Comparison of ENCODE assay signal across 23 cellular contexts in the genomic region with DNA sequence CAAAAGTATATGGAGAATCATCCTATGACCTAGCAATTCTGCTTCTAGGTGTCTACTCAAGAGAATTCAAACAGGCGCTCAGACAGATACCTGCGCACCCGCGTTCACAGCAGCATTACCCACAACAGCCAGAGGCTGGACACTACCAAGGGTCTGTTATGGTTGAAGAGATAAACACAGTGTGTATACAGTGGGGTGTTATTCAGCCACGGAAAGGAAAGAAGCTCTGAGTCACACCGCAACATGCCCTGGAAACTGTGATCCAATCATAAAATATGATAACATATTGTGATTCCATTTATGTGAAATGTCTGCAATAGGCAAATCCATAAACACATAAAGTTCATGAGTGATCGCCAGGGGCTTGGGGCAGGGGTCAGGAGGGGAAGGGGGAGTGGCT. TPM values are rescaled to one million over a fixed set of nuclear protein-coding genes. Genes with fewer than 3 reads are reported as not detected.
A peak's percentile ranks its signal among the peaks of the same experiment; 100 is the strongest.
DNase-seq lines count a peak whose midpoint lies in the region; FAIRE-seq and TF ChIP-seq lines count a peak whose summit lies in the region.
"Had no signal": no experiment of that assay in that cellular context is flagged by ENCODE, and none has a peak within 500 bp of the region (broad histone marks: within the 10 kb centered on the region; RNA-seq: fewer than 3 reads in every experiment).

No MANE protein-coding gene starts in this region.

- H3K27me3 ChIP-seq in astrocyte (ENCODE audit: insufficient read depth, low read length) (peaks cover 5% of the 10 kb centered on the region), smooth muscle cell (ENCODE audit: low read depth) (no peaks in the 10 kb centered on the region)
- H3K27me3 ChIP-seq: right lobe of liver had no signal

- H3K4me3 Mint-ChIP-seq in HFFc6: no peak overlapping the region
- no peak overlapping the region for H3K4me3 Mint-ChIP-seq in astrocyte (ENCODE audit: unreplicated experiment)
- no peak overlapping the region for H3K4me3 Mint-ChIP-seq in endothelial cell (ENCODE audit: unreplicated experiment)
- H3K4me3 Mint-ChIP-seq: activated B cell treated with CpG ODN at 0.5 μM for 24 hours; activated CD4-positive, alpha-beta memory T cell treated with anti-CD3 and anti-CD28 coated beads for 36 hours; natural killer cell treated with Interleukin-12 subunit alpha and Interleukin-12 subunit beta and Interleukin-15 and Interleukin-18, amount 100 ng/mL, for 72 hours had no signal

- no peaks in the 10 kb centered on the region for H3K36me3 Mint-ChIP-seq in HFFc6 (ENCODE audit: low read depth)
- H3K36me3 Mint-ChIP-seq in astrocyte (ENCODE audit: low read depth, unreplicated experiment): no peaks in the 10 kb centered on the region
- H3K36me3 Mint-ChIP-seq in endothelial cell (ENCODE audit: low read depth, unreplicated experiment): no peaks in the 10 kb centered on the region
- H3K36me3 Mint-ChIP-seq: activated CD4-positive, alpha-beta memory T cell treated with anti-CD3 and anti-CD28 coated beads for 36 hours; natural killer cell treated with Interleukin-12 subunit alpha and Interleukin-12 subunit beta and Interleukin-15 and Interleukin-18, amount 100 ng/mL, for 72 hours had no signal

- H3K9ac ChIP-seq in astrocyte (ENCODE audit: low read length) (peak overlapping the region; percentile 85), smooth muscle cell (ENCODE audit: low read depth) (no peak overlapping the region)
- H3K9ac ChIP-seq: parathyroid adenoma had no signal

- H3K4me1 ChIP-seq in astrocyte (ENCODE audit: insufficient read depth, low read length): peaks cover 34% of the 10 kb centered on the region
- H3K4me1 ChIP-seq in smooth muscle cell (ENCODE audit: low read depth): peaks cover 24% of the 10 kb centered on the region
- H3K4me1 ChIP-seq: parathyroid adenoma, right lobe of liver, upper lobe of right lung had no signal

- WGBS in smooth muscle cell (ENCODE audit: low lambda C conversion rate): 43% methylated on average over 7 of the region's 7 CpGs

- H3K27ac Mint-ChIP-seq in HFFc6 (peak overlapping the region; percentile 7; the same call in 1 of the 2 replicates), astrocyte (ENCODE audit: unreplicated experiment) (peak overlapping the region; percentile 34), endothelial cell (ENCODE audit: unreplicated experiment) (no peak overlapping the region)
- H3K27ac Mint-ChIP-seq: activated B cell treated with CpG ODN at 0.5 μM for 24 hours; activated CD4-positive, alpha-beta memory T cell treated with anti-CD3 and anti-CD28 coated beads for 36 hours; natural killer cell treated with Interleukin-12 subunit alpha and Interleukin-12 subunit beta and Interleukin-15 and Interleukin-18, amount 100 ng/mL, for 72 hours had no signal

- H3K4me3 ChIP-seq in astrocyte (ENCODE audit: insufficient read depth, low read depth, low read length): no peak overlapping the region
- no peak overlapping the region for H3K4me3 ChIP-seq in fibroblast of the aortic adventitia (ENCODE audit: low read depth, low read length)
- no peak overlapping the region for H3K4me3 ChIP-seq in smooth muscle cell
- H3K4me3 ChIP-seq: right lobe of liver, upper lobe of right lung had no signal

- H4K20me1 ChIP-seq in astrocyte (ENCODE audit: insufficient read depth, low read length) (no peaks in the 10 kb centered on the region), smooth muscle cell (ENCODE audit: low read depth) (no peaks in the 10 kb centered on the region)

- H3K9me3 Mint-ChIP-seq in HFFc6 (no peaks in the 10 kb centered on the region), astrocyte (ENCODE audit: unreplicated experiment) (peaks cover 2% of the 10 kb centered on the region), endothelial cell (ENCODE audit: unreplicated experiment) (no peaks in the 10 kb centered on the region)
- H3K9me3 Mint-ChIP-seq: activated B cell treated with CpG ODN at 0.5 μM for 24 hours; activated CD4-positive, alpha-beta memory T cell treated with anti-CD3 and anti-CD28 coated beads for 36 hours; natural killer cell treated with Interleukin-12 subunit alpha and Interleukin-12 subunit beta and Interleukin-15 and Interleukin-18, amount 100 ng/mL, for 72 hours had no signal

- H3K79me2 ChIP-seq in astrocyte (ENCODE audit: insufficient read depth, low read length) (no peaks in the 10 kb centered on the region), smooth muscle cell (ENCODE audit: low read depth) (no peaks in the 10 kb centered on the region)
- H3K79me2 ChIP-seq: parathyroid adenoma had no signal

- no peaks in the 10 kb centered on the region for H3K36me3 ChIP-seq in astrocyte (ENCODE audit: insufficient read depth, low read length)
- H3K36me3 ChIP-seq in smooth muscle cell (ENCODE audit: low read depth): no peaks in the 10 kb centered on the region
- H3K36me3 ChIP-seq: right lobe of liver, upper lobe of right lung had no signal

- peaks cover 38% of the 10 kb centered on the region for H3F3A ChIP-seq in smooth muscle cell (ENCODE audit: low read depth)

- H3K9me3 ChIP-seq in astrocyte (ENCODE audit: insufficient read depth, low read depth, low read length): no peaks in the 10 kb centered on the region
- H3K9me3 ChIP-seq in smooth muscle cell (replicated peaks; ENCODE audit: low read depth): no peaks in the 10 kb centered on the region
- H3K9me3 ChIP-seq: right lobe of liver, upper lobe of right lung had no signal

- H3K27me3 Mint-ChIP-seq in HFFc6 (ENCODE audit: insufficient read depth) (peaks cover 5% of the 10 kb centered on the region), astrocyte (ENCODE audit: low read depth, unreplicated experiment) (peaks cover 18% of the 10 kb centered on the region), endothelial cell (ENCODE audit: unreplicated experiment) (peaks cover 4% of the 10 kb centered on the region)

- H3K4me1 Mint-ChIP-seq in HFFc6 (ENCODE audit: low read depth) (peaks cover 45% of the 10 kb centered on the region), astrocyte (ENCODE audit: low read depth, unreplicated experiment) (peaks cover 38% of the 10 kb centered on the region), endothelial cell (ENCODE audit: unreplicated experiment) (peaks cover 12% of the 10 kb centered on the region)

- no peak for TF ChIP-seq CTCF in HFFc6 (IDR thresholded peaks at IDR 0.05)
- TF ChIP-seq CTCF in astrocyte (IDR thresholded peaks at IDR 0.05; ENCODE audit: insufficient read depth, low read depth, low read length): no peak
- no peak for TF ChIP-seq CTCF in fibroblast of the aortic adventitia (IDR thresholded peaks at IDR 0.05; ENCODE audit: insufficient read depth, low read length)
- no peak for TF ChIP-seq CTCF in smooth muscle cell (IDR thresholded peaks at IDR 0.05; ENCODE audit: borderline replicate concordance, insufficient read depth, poor library complexity, severe bottlenecking)
- TF ChIP-seq CTCF in endothelial cell (IDR thresholded peaks at IDR 0.05; ENCODE audit: unreplicated experiment): no peak

- H3K4me2 ChIP-seq in astrocyte (ENCODE audit: low read length) (peak overlapping the region; percentile 78), smooth muscle cell (peak overlapping the region; percentile 41)

- H3K27ac ChIP-seq in astrocyte (ENCODE audit: low read depth, low read length): peak overlapping the region; percentile 97
- H3K27ac ChIP-seq in smooth muscle cell (ENCODE audit: low read depth): peak overlapping the region; percentile 99
- H3K27ac ChIP-seq: C4-2B, parathyroid adenoma, right lobe of liver, RWPE1, upper lobe of right lung had no signal

- H2AFZ ChIP-seq in astrocyte (ENCODE audit: low read depth, low read length) (no peak overlapping the region), smooth muscle cell (ENCODE audit: low read depth) (no peak overlapping the region)
- H2AFZ ChIP-seq: parathyroid adenoma had no signal

- FAIRE-seq in astrocyte (lab: Jason Lieb, UNC): no peak

- DNase-seq in HFFc6 (peak; percentile 16), astrocyte (ENCODE audit: low read depth) (peak; percentile 45), fibroblast of the aortic adventitia (ENCODE audit: low read depth) (peak; percentile 38), smooth muscle cell (lab: John Stamatoyannopoulos, UW; ENCODE audit: unreplicated experiment) (no peak), endothelial cell (ENCODE audit: low spot score) (no peak), NCI-H2081 treated with DMSO at 0.1 percent for 48 hours (lab: John Stamatoyannopoulos, UW) (no peak), T-helper 9 cell (no peak)
- DNase-seq: activated B cell treated with CpG ODN at 0.5 μM for 24 hours; activated CD4-positive, alpha-beta memory T cell treated with anti-CD3 and anti-CD28 coated beads for 36 hours; erythroblast; glutamatergic neuron; midbrain; NCI-H1694; NCI-H2171 treated with DMSO at 0.1 percent for 48 hours; NCI-H526; right lobe of liver; stimulated activated CD8-positive, alpha-beta memory T cell treated with anti-CD3 and anti-CD28 coated beads, Interleukin-4, amount 100 ng/mL, for 48 hours; T1000; upper lobe of right lung had no signal

RNA-seq across cellular contexts. Expression of gene JPH3, which starts 18.0 kb away (rescaled TPM):
- not detected for total RNA-seq in HFFc6 (2021; fragmentation: NEBNext Ultra II Directional; extraction: Animal tissue kit (Norgen Biotek cat#: 25700))
- total RNA-seq in astrocyte (8.6 and 9.3 TPM in 2 replicates), fibroblast of the aortic adventitia (ENCODE audit: low replicate concordance) (not detected in 2 replicates), smooth muscle cell (2.4 and 4.9 TPM in 2 replicates), endothelial cell (ENCODE audit: unreplicated experiment) (19.1 TPM)
- polyA plus RNA-seq in smooth muscle cell: 2.1 and 4.3 TPM in 2 replicates
- total RNA-seq: activated B cell treated with CpG ODN at 0.5 μM for 24 hours; natural killer cell treated with Interleukin-12 subunit alpha and Interleukin-12 subunit beta and Interleukin-15 and Interleukin-18, amount 100 ng/mL, for 72 hours had no signal

Comparison
In these comparisons a context has a peak if more than half of its experiments do, and no peak if none do; other contexts are left out.
1. DNase-seq: peak in HFFc6 (single experiment), astrocyte (single experiment) and fibroblast of the aortic adventitia (single experiment); none in smooth muscle cell (single experiment), endothelial cell (single experiment), NCI-H2081 treated with DMSO at 0.1 percent for 48 hours (single experiment) and T-helper 9 cell (single experiment).